In the genomic region with DNA sequence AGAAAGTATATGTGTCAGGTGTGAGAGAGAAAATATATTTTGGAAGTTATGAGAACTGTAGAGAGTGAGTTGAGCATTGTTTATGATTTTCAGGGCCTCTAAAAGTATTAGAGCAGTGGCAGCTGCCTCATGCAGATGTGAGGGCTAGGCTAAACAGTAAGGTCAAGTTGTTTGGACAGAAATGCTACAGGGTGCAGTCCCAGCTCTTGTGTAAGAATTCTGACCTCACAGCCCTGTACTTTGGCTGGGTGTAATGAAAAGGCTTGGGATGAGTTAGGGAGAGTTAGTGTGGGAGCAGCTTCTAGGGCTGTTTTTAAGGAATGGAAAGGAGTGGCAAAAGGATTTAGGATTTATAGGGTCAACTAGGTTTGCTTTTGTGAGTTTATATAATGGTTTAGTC, we compare ENCODE assay signal across 22 cellular contexts.
"Had no signal": no experiment of that assay in that cellular context is flagged by ENCODE, and none has a peak within 500 bp of the region (broad histone marks: within the 10 kb centered on the region; RNA-seq: fewer than 3 reads in every experiment).

No MANE protein-coding gene starts in this region.

- H3K4me3 ChIP-seq: esophagus squamous epithelium, gastrocnemius medialis, neural progenitor cell, right lobe of liver, testis, tibial nerve, upper lobe of left lung, uterus had no signal

- DNase-seq: cortex of kidney; effector memory CD8-positive, alpha-beta T cell; erythroblast; esophagus squamous epithelium; gastrocnemius medialis; head of caudate nucleus; kidney; mesendoderm; midbrain; naive thymus-derived CD4-positive, alpha-beta T cell; right lobe of liver; stimulated activated CD4-positive, alpha-beta T cell treated with anti-CD3 and anti-CD28 coated beads, Interleukin-2, amount 100 ng/mL, for 24 hours; stimulated activated CD4-positive, alpha-beta T cell treated with anti-CD3 and anti-CD28 coated beads, Interleukin-4, amount 100 ng/mL, for 24 hours; stimulated activated naive CD4-positive, alpha-beta T cell treated with Interleukin-2 at 50 U/mL for 16 hours; substantia nigra; testis; upper lobe of left lung; uterus had no signal

- ATAC-seq: effector memory CD8-positive, alpha-beta T cell; gastrocnemius medialis; left lobe of liver; naive thymus-derived CD4-positive, alpha-beta T cell; right lobe of liver; stimulated activated effector memory CD8-positive, alpha-beta T cell treated with anti-CD3 and anti-CD28 coated beads, Interleukin-12 subunit alpha, Interleukin-12 subunit beta, amount 100 ng/mL, for 72 hours had no signal
